In genomic region chr3:156400062-156400461, GRCh38 we compare ENCODE assay signal across 26 cellular contexts.
"Had no signal": no experiment of that assay in that cellular context is flagged by ENCODE, and none has a peak within 500 bp of the region (broad histone marks: within the 10 kb centered on the region; RNA-seq: fewer than 3 reads in every experiment).

No MANE protein-coding gene starts in this region.

- H3K79me2 ChIP-seq: hepatocyte, parathyroid adenoma had no signal

- H3K36me3 ChIP-seq: left lung, lower lobe of right lung, neural progenitor cell, neutrophil, stomach, tibial artery, upper lobe of right lung had no signal

- H3K27ac ChIP-seq: hepatocyte, left lung, lower lobe of right lung, neural progenitor cell, neutrophil, parathyroid adenoma, skin epidermis, stomach, testis, tibial artery, upper lobe of right lung had no signal

- H3K9ac ChIP-seq: neural progenitor cell, parathyroid adenoma had no signal

- ATAC-seq: left colon; left lung; lower lobe of right lung; naive thymus-derived CD8-positive, alpha-beta T cell; right cardiac atrium; sciatic nerve; stimulated activated naive B cell treated with anti-CD40 and anti-IgM and Interleukin-4, amounts not matched to agents 10 μg/mL and 1 μg/mL and 100 μg/mL, for 72 hours; stimulated activated naive CD8-positive, alpha-beta T cell treated with anti-CD3 and anti-CD28 coated beads, Interleukin-15, Interleukin-2, amounts not matched to agents 100 U/mL and 50 U/mL, for 24 hours; upper lobe of right lung had no signal

- H2AFZ ChIP-seq: hepatocyte, neural progenitor cell, parathyroid adenoma had no signal

- H3K4me3 ChIP-seq: hepatocyte, left lung, lower lobe of right lung, neural progenitor cell, skin epidermis, stomach, testis, tibial artery, upper lobe of right lung had no signal

- H3K4me2 ChIP-seq: hepatocyte, neural progenitor cell had no signal

- H3K4me1 ChIP-seq: left lung, lower lobe of right lung, neural progenitor cell, parathyroid adenoma, stomach, testis, upper lobe of right lung had no signal

- H3K9me3 ChIP-seq: left lung, lower lobe of right lung, neutrophil, stomach, testis, tibial artery, upper lobe of right lung had no signal

- DNase-seq: left colon; left lung; lower lobe of right lung; mammary epithelial cell; mesenchymal stem cell; naive thymus-derived CD8-positive, alpha-beta T cell; occipital lobe; retina; right cardiac atrium; stimulated activated CD4-positive, alpha-beta T cell treated with anti-CD3 and anti-CD28 coated beads, Interleukin-12 subunit alpha, Interleukin-12 subunit beta, amount 100 ng/mL, for 4 hours; stimulated activated CD4-positive, alpha-beta T cell treated with anti-CD3 and anti-CD28 coated beads, Interleukin-15, amount 100 ng/mL, for 24 hours; stimulated activated CD4-positive, alpha-beta T cell treated with anti-CD3 and anti-CD28 coated beads, Interleukin-2, amount 100 ng/mL, for 24 hours; stimulated activated CD4-positive, alpha-beta T cell treated with anti-CD3 and anti-CD28 coated beads, Interleukin-4, amount 100 ng/mL, for 1 hour; stimulated activated naive B cell treated with anti-CD40 and anti-IgM and Interleukin-4, amounts not matched to agents 10 μg/mL and 1 μg/mL and 100 μg/mL, for 72 hours; stimulated activated naive CD8-positive, alpha-beta T cell treated with anti-CD3 and anti-CD28 coated beads, Interleukin-15, Interleukin-2, amounts not matched to agents 100 U/mL and 50 U/mL, for 24 hours; stomach; testis; tibial artery; trophoblast cell; upper lobe of right lung had no signal

- H3K27me3 ChIP-seq: hepatocyte, left lung, neural progenitor cell, neutrophil, stomach, testis, tibial artery, upper lobe of right lung had no signal
